26 cellular contexts compared by ENCODE assay signal in genomic region chr15:89839424-89839823, GRCh38. TPM values are rescaled to one million over a fixed set of nuclear protein-coding genes. Genes with fewer than 3 reads are reported as not detected.
"Had no signal": no experiment of that assay in that cellular context is flagged by ENCODE, and none has a peak within 500 bp of the region (broad histone marks: within the 10 kb centered on the region; RNA-seq: fewer than 3 reads in every experiment).

No MANE protein-coding gene starts in this region.

- H3K27me3 ChIP-seq: brain microvascular endothelial cell, right atrium auricular region, vagina had no signal

- H3K27ac ChIP-seq: brain microvascular endothelial cell, right atrium auricular region, vagina, WERI-Rb-1 had no signal

- H3K9me3 Mint-ChIP-seq: activated CD4-positive, alpha-beta memory T cell treated with anti-CD3 and anti-CD28 coated beads for 36 hours; activated CD4-positive, alpha-beta T cell treated with anti-CD3 and anti-CD28 coated beads, Interleukin-2, amount 10 ng/mL, durations not matched to agents 24 days and 14 days; activated naive CD4-positive, alpha-beta T cell treated with anti-CD3 and anti-CD28 coated beads, Interleukin-2, amount 10 ng/mL, durations not matched to agents 7 days and 5 days; neural crest cell; type B pancreatic cell had no signal

- ATAC-seq: left cardiac atrium; left ventricle myocardium superior; stimulated activated naive CD8-positive, alpha-beta T cell treated with anti-CD3 and anti-CD28 coated beads, Interleukin-15, Interleukin-2, amounts not matched to agents 100 U/mL and 50 U/mL, for 24 hours had no signal

- H3K27ac Mint-ChIP-seq: activated CD4-positive, alpha-beta memory T cell treated with anti-CD3 and anti-CD28 coated beads for 36 hours; activated CD4-positive, alpha-beta T cell treated with anti-CD3 and anti-CD28 coated beads, Interleukin-2, amount 10 ng/mL, durations not matched to agents 24 days and 14 days; activated naive CD4-positive, alpha-beta T cell treated with anti-CD3 and anti-CD28 coated beads, Interleukin-2, amount 10 ng/mL, durations not matched to agents 7 days and 5 days; type B pancreatic cell had no signal

- H3K9me3 ChIP-seq: right atrium auricular region, vagina had no signal

- H3K4me1 Mint-ChIP-seq: neural crest cell had no signal

- DNase-seq: activated CD4-positive, alpha-beta memory T cell treated with anti-CD3 and anti-CD28 coated beads for 36 hours; activated CD4-positive, alpha-beta T cell treated with anti-CD3 and anti-CD28 coated beads, Interleukin-2, amount 10 ng/mL, durations not matched to agents 24 days and 14 days; activated CD4-positive, CD25-positive, alpha-beta regulatory T cell treated with anti-CD3 and anti-CD28 coated beads, Interleukin-2, amount 50 U/mL, for 72 hours; activated CD8-positive, alpha-beta memory T cell treated with anti-CD3 and anti-CD28 coated beads, Interleukin-2, amount 50 U/mL, for 4 hours; activated gamma-delta T cell; activated naive CD4-positive, alpha-beta T cell treated with anti-CD3 and anti-CD28 coated beads, Interleukin-2, amount 10 ng/mL, durations not matched to agents 7 days and 5 days; activated T-cell treated with anti-CD3 and anti-CD28 coated beads, Interleukin-2, amount 50 U/mL, for 1 hour; amniotic stem cell; brain microvascular endothelial cell; caudate nucleus; cortex of kidney; foreskin fibroblast; head of caudate nucleus; hippocampal formation; left cardiac atrium; left ventricle myocardium superior; stimulated activated CD4-positive, alpha-beta T cell treated with anti-CD3 and anti-CD28 coated beads, Interleukin-15, amount 100 ng/mL, for 24 hours; stimulated activated CD4-positive, alpha-beta T cell treated with anti-CD3 and anti-CD28 coated beads, Interleukin-2, amount 100 ng/mL, for 24 hours; stimulated activated naive CD8-positive, alpha-beta T cell treated with anti-CD3 and anti-CD28 coated beads, Interleukin-15, Interleukin-2, amounts not matched to agents 100 U/mL and 50 U/mL, for 24 hours; T-helper 9 cell; WERI-Rb-1 had no signal

- H3K27me3 Mint-ChIP-seq: activated CD4-positive, alpha-beta memory T cell treated with anti-CD3 and anti-CD28 coated beads for 36 hours; activated CD4-positive, alpha-beta T cell treated with anti-CD3 and anti-CD28 coated beads, Interleukin-2, amount 10 ng/mL, durations not matched to agents 24 days and 14 days; activated naive CD4-positive, alpha-beta T cell treated with anti-CD3 and anti-CD28 coated beads, Interleukin-2, amount 10 ng/mL, durations not matched to agents 7 days and 5 days; type B pancreatic cell had no signal

- H3K4me3 ChIP-seq: right atrium auricular region, vagina had no signal

- H3K4me3 Mint-ChIP-seq: activated CD4-positive, alpha-beta memory T cell treated with anti-CD3 and anti-CD28 coated beads for 36 hours; activated CD4-positive, alpha-beta T cell treated with anti-CD3 and anti-CD28 coated beads, Interleukin-2, amount 10 ng/mL, durations not matched to agents 24 days and 14 days; activated naive CD4-positive, alpha-beta T cell treated with anti-CD3 and anti-CD28 coated beads, Interleukin-2, amount 10 ng/mL, durations not matched to agents 7 days and 5 days; neural crest cell; type B pancreatic cell had no signal

RNA-seq across cellular contexts. Expression of gene ANPEP, which starts 24.8 kb away (rescaled TPM):
- total RNA-seq: activated CD8-positive, alpha-beta memory T cell treated with anti-CD3 and anti-CD28 coated beads for 36 hours had no signal
